ENCODE assay signal across 1 cellular context in the genomic region with DNA sequence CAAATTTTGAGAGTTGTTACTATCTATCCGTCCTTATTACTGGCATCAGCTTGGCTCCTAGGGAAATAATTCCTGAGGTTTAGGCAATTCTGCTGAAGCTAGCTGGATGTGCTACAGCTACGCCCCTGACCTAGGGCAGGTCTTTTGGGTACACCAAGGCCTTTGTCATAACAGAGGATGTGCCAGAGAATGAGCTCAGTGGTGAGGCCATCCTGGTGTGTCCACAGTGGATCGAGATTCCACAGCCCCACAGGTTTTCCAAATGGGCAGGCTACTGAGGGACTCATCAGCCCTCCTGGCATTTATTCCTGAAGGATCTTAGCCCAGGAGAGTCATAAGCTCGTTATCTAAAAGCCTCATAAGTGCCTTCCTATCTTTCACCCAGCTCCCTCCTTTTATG.
TF ChIP-seq lines count a peak whose summit lies in the region.

No MANE protein-coding gene starts in this region.

TF ChIP-seq in IMR-90, 13 proteins besides CTCF, POLR2A, EP300 and RAD21:
- TF ChIP-seq, protein P1, sequence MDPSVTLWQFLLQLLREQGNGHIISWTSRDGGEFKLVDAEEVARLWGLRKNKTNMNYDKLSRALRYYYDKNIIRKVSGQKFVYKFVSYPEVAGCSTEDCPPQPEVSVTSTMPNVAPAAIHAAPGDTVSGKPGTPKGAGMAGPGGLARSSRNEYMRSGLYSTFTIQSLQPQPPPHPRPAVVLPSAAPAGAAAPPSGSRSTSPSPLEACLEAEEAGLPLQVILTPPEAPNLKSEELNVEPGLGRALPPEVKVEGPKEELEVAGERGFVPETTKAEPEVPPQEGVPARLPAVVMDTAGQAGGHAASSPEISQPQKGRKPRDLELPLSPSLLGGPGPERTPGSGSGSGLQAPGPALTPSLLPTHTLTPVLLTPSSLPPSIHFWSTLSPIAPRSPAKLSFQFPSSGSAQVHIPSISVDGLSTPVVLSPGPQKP (IDR thresholded peaks at IDR 0.05; ENCODE audit: borderline replicate concordance, low read depth, low read length), result no peak
- TF ChIP-seq NFE2L2 (IDR thresholded peaks at IDR 0.05; ENCODE audit: low read depth, low read length), result no peak
